Comparison of ENCODE assay signal across 8 cellular contexts in the genomic region with DNA sequence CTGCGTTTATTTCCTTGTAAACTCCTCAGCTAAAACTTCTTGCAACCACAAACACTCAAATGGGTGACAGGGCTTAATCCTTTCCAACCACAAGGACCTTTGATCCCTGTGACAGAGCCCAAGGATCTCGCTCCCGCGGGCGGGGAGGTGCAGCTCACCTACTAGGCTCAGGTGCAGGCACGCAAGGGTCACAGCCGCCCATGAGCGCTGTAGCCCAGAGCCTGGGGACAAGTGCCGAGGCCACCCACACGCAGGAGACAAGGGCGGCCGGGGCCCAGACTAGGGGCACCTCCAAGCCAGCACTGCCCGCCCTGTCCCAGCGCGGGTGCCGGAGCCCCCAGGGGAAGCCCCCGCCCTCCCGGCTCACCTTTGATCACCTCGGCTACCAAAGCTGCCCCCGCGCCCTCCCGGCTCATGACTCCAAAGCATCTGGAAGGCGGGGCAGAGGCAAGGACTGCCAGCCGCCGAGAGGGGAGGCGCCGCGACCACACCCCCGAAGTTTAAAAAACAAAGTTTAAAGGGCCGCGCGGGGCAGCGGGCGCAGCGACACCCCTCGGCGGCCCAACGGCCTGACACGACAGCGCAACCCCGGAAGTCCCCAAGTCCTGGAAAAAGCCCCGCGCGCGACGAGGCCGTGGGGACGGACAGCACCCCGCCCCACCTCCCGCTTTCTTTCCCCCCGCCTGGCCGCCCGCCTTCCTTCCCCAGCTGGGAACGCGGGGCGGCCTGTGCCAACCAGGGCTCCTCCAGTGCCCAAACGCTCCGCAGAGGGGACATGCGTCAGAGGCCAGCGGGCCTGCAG. TPM values are rescaled to one million over a fixed set of nuclear protein-coding genes. Genes with fewer than 3 reads are reported as not detected.
DNase-seq lines count a peak whose midpoint lies in the region; ATAC-seq and TF ChIP-seq lines count a peak whose summit lies in the region.

No MANE protein-coding gene starts in this region.

- peak overlapping the region; percentile 86 for H3K4me3 Mint-ChIP-seq in CD8-positive, alpha-beta T cell

- H3K9me3 ChIP-seq in CD8-positive, alpha-beta T cell (ENCODE audit: low read length), result no peaks in the 10 kb centered on the region
- H3K9me3 ChIP-seq in prostate gland, result no peaks in the 10 kb centered on the region

- H3K27me3 Mint-ChIP-seq in CD8-positive, alpha-beta T cell (ENCODE audit: low read depth), result peaks cover 12% of the 10 kb centered on the region

- TF ChIP-seq CTCF in CD8-positive, alpha-beta T cell (IDR thresholded peaks at IDR 0.05), result peak; percentile 58
- TF ChIP-seq CTCF in prostate gland (IDR thresholded peaks at IDR 0.05), result peak in 3 of 4 experiments; percentile 54 to 70 (median 61)

- H3K36me3 ChIP-seq in CD8-positive, alpha-beta T cell (ENCODE audit: insufficient read depth, low read length), result no peaks in the 10 kb centered on the region
- H3K36me3 ChIP-seq in prostate gland, result no peaks in the 10 kb centered on the region

- peak overlapping the region; percentile 76 for H3K4me3 ChIP-seq in CD8-positive, alpha-beta T cell (ENCODE audit: low read depth, low read length)
- H3K4me3 ChIP-seq in prostate gland, result peak overlapping the region; percentile 57 to 67

- H3K27ac Mint-ChIP-seq in CD8-positive, alpha-beta T cell, result peak overlapping the region; percentile 84

- peaks cover 27% of the 10 kb centered on the region for H3K4me1 Mint-ChIP-seq in CD8-positive, alpha-beta T cell (ENCODE audit: low read depth)

- peaks cover 13% of the 10 kb centered on the region for H3K36me3 Mint-ChIP-seq in CD8-positive, alpha-beta T cell

- CTCF ChIA-PET in CD8-positive, alpha-beta T cell (lab: Charles Lee), result interaction anchor here (0.9 to 1.8 kb wide), 7 partner anchors 9 to 240 kb away, joined by 3 to 11 read pairs (median 4); no protein-coding TSS in a partner anchor

- H3K27ac ChIP-seq in CD8-positive, alpha-beta T cell (ENCODE audit: low read depth, low read length), result peak overlapping the region; percentile 87
- peak overlapping the region; percentile 88 to 91 for H3K27ac ChIP-seq in prostate gland

- WGBS in prostate gland, result 1% methylated on average over 37 of the region's 60 CpGs

- H3K27me3 ChIP-seq in CD8-positive, alpha-beta T cell (ENCODE audit: insufficient read depth, low read length), result no peaks in the 10 kb centered on the region
- no peaks in the 10 kb centered on the region for H3K27me3 ChIP-seq in prostate gland (replicated peaks; ENCODE audit: insufficient read depth)

- POLR2A ChIA-PET in CD8-positive, alpha-beta T cell (lab: Charles Lee), result interaction anchor here (0.6 to 2.6 kb wide), 14 partner anchors 10 to 1689 kb away, joined by 3 to 11 read pairs (median 3); a partner anchor contains a TSS

- TF ChIP-seq POLR2A in prostate gland (IDR thresholded peaks at IDR 0.05), result no peak

- peak; percentile 57 to 89 (median 80) for DNase-seq in CD8-positive, alpha-beta T cell
- DNase-seq in T-helper 1 cell (peak; percentile 70 to 83 (median 74)), amniotic epithelial cell (ENCODE audit: low read depth) (peak; percentile 24), left ventricle myocardium superior (peak; percentile 88), prostate gland (ENCODE audit: low spot score) (peak; percentile 69), ureter (ENCODE audit: low spot score) (peak; percentile 84)

- H3K4me1 ChIP-seq in CD8-positive, alpha-beta T cell (ENCODE audit: insufficient read depth, low read length), result peaks cover 24% of the 10 kb centered on the region
- peaks cover 6% of the 10 kb centered on the region for H3K4me1 ChIP-seq in prostate gland (replicated peaks)

- peak; percentile 86 for ATAC-seq in CD8-positive, alpha-beta T cell
- ATAC-seq in GM19372 (IDR thresholded peaks at IDR 0.05; ENCODE audit: low read depth, unreplicated experiment) (peak; percentile 79), HG03521 (IDR thresholded peaks at IDR 0.05; ENCODE audit: unreplicated experiment) (peak; percentile 87), left ventricle myocardium superior (peak; percentile 94)

- intact Hi-C loops in CD8-positive, alpha-beta T cell (cut with DNase I, micrococcal nuclease), result loop anchor here (1.0 to 10.0 kb wide), 11 partner anchors 72 to 1840 kb away; a partner anchor contains a TSS
- intact Hi-C loops in left ventricle myocardium superior (cut with micrococcal nuclease) (no loop called here), prostate gland (cut with DNase I) (loop anchor here (5.0 kb wide), 3 partner anchors 51 to 114 kb away; a partner anchor contains a TSS)

- no peaks in the 10 kb centered on the region for H3K9me3 Mint-ChIP-seq in CD8-positive, alpha-beta T cell

RNA-seq across cellular contexts. Expression of a gene that starts 53.0 kb away (rescaled TPM):
- 1 to 10 TPM; 2.2 to 2.4 TPM for total RNA-seq in CD8-positive, alpha-beta T cell
- total RNA-seq in left ventricle myocardium superior, result 18.1 TPM
- total RNA-seq in prostate gland, result 10 to 100 TPM; 27.0 to 34.7 TPM
- 42.0 TPM for total RNA-seq in ureter

Comparison
In these comparisons a context has a peak if more than half of its experiments do, and no peak if none do; other contexts are left out.
1. Peak in every context shown above with its lines: DNase-seq, ATAC-seq, H3K4me3 ChIP-seq and H3K27ac ChIP-seq.
2. DNase-seq: peak in every context shown above with its lines; median percentile 88 in left ventricle myocardium superior; 84 in ureter; 80 in CD8-positive, alpha-beta T cell; 74 in T-helper 1 cell; 69 in prostate gland; 24 in amniotic epithelial cell.